Comparison of ENCODE assay signal across 28 cellular contexts in genomic region chr4:179353791-179354190, GRCh38.
"Had no signal": no experiment of that assay in that cellular context is flagged by ENCODE, and none has a peak within 500 bp of the region (broad histone marks: within the 10 kb centered on the region; RNA-seq: fewer than 3 reads in every experiment).

No MANE protein-coding gene starts in this region.

- H3K4me1 ChIP-seq: esophagus squamous epithelium, gastroesophageal sphincter, left lung, lower lobe of right lung had no signal

- DNase-seq: activated CD4-positive, alpha-beta T cell treated with anti-CD3 and anti-CD28 coated beads for 1 hour; activated CD4-positive, alpha-beta T cell treated with anti-CD3 and anti-CD28 coated beads, Interleukin-2, amount 50 U/mL, for 1 hour; activated CD8-positive, alpha-beta T cell treated with anti-CD3 and anti-CD28 coated beads for 36 hours; activated gamma-delta T cell treated with Interleukin-2 at 50 U/mL for 16 hours; activated naive CD8-positive, alpha-beta T cell treated with anti-CD3 and anti-CD28 coated beads, Interleukin-2, amount 50 U/mL, for 24 hours; activated T-cell treated with anti-CD3 and anti-CD28 coated beads, Interleukin-2, amount 50 U/mL, for 4 hours; amygdala; dermis blood vessel endothelial cell; effector CD4-positive, alpha-beta T cell; esophagus squamous epithelium; hippocampal formation; immature natural killer cell; left lung; lower lobe of right lung; mesendoderm; mucosa of descending colon; right cardiac atrium; stimulated activated CD4-positive, alpha-beta T cell treated with anti-CD3 and anti-CD28 coated beads, Interleukin-15, amount 100 ng/mL, for 24 hours; stimulated activated CD4-positive, alpha-beta T cell treated with anti-CD3 and anti-CD28 coated beads, Interleukin-2, amount 100 ng/mL, for 24 hours; stimulated activated naive CD4-positive, alpha-beta T cell; T-helper 17 cell; T1000; trophoblast cell had no signal

- H3K9me3 ChIP-seq: esophagus squamous epithelium, gastroesophageal sphincter, lower lobe of right lung, mucosa of descending colon had no signal

- H3K4me3 ChIP-seq: esophagus squamous epithelium, gastroesophageal sphincter, left lung, lower lobe of right lung, mucosa of descending colon had no signal

- H3K27ac Mint-ChIP-seq: activated CD8-positive, alpha-beta T cell treated with anti-CD3 and anti-CD28 coated beads for 36 hours; activated naive CD4-positive, alpha-beta T cell treated with anti-CD3 and anti-CD28 coated beads, Interleukin-2, amount 50 U/mL, for 24 hours; activated naive CD8-positive, alpha-beta T cell treated with anti-CD3 and anti-CD28 coated beads, Interleukin-2, amount 50 U/mL, for 24 hours; activated T-helper 17 cell treated with anti-CD3 and anti-CD28 coated beads, Interleukin-2, amount 50 U/mL, for 72 hours; immature natural killer cell; natural killer cell treated with Interleukin-12 subunit alpha and Interleukin-12 subunit beta and Interleukin-15 and Interleukin-18, amount 100 ng/mL, for 72 hours; T-helper 17 cell had no signal

- H3K27ac ChIP-seq: epithelial cell of prostate, esophagus squamous epithelium, gastroesophageal sphincter, left lung, lower lobe of right lung had no signal

- H3K9me3 Mint-ChIP-seq: activated naive CD4-positive, alpha-beta T cell treated with anti-CD3 and anti-CD28 coated beads, Interleukin-2, amount 50 U/mL, for 24 hours had no signal

- H3K4me3 Mint-ChIP-seq: activated CD8-positive, alpha-beta T cell treated with anti-CD3 and anti-CD28 coated beads for 36 hours; activated naive CD4-positive, alpha-beta T cell treated with anti-CD3 and anti-CD28 coated beads, Interleukin-2, amount 50 U/mL, for 24 hours; activated naive CD8-positive, alpha-beta T cell treated with anti-CD3 and anti-CD28 coated beads, Interleukin-2, amount 50 U/mL, for 24 hours; activated T-cell treated with anti-CD3 and anti-CD28 coated beads, Interleukin-2, amount 50 U/mL, for 4 hours; activated T-helper 17 cell treated with anti-CD3 and anti-CD28 coated beads, Interleukin-2, amount 50 U/mL, for 72 hours; immature natural killer cell; natural killer cell treated with Interleukin-12 subunit alpha and Interleukin-12 subunit beta and Interleukin-15 and Interleukin-18, amount 100 ng/mL, for 72 hours; T-helper 17 cell had no signal

- H3K27me3 ChIP-seq: esophagus squamous epithelium, gastroesophageal sphincter, left lung had no signal

- H3K4me1 Mint-ChIP-seq: activated naive CD4-positive, alpha-beta T cell treated with anti-CD3 and anti-CD28 coated beads, Interleukin-2, amount 50 U/mL, for 24 hours; activated naive CD8-positive, alpha-beta T cell treated with anti-CD3 and anti-CD28 coated beads, Interleukin-2, amount 50 U/mL, for 24 hours; activated T-helper 17 cell treated with anti-CD3 and anti-CD28 coated beads, Interleukin-2, amount 50 U/mL, for 72 hours; immature natural killer cell; T-helper 17 cell had no signal

- ATAC-seq: activated CD8-positive, alpha-beta T cell treated with anti-CD3 and anti-CD28 coated beads for 36 hours; activated naive CD8-positive, alpha-beta T cell treated with anti-CD3 and anti-CD28 coated beads, Interleukin-2, amount 50 U/mL, for 24 hours; activated T-cell treated with anti-CD3 and anti-CD28 coated beads, Interleukin-2, amount 50 U/mL, for 4 hours; activated T-helper 17 cell treated with anti-CD3 and anti-CD28 coated beads, Interleukin-2, amount 50 U/mL, for 72 hours; gastroesophageal sphincter; left lung; lower lobe of right lung; mucosa of descending colon; natural killer cell treated with Interleukin-12 subunit alpha and Interleukin-12 subunit beta and Interleukin-15 and Interleukin-18, amount 100 ng/mL, for 72 hours; right cardiac atrium; T-helper 17 cell had no signal

- H3K36me3 Mint-ChIP-seq: activated naive CD4-positive, alpha-beta T cell treated with anti-CD3 and anti-CD28 coated beads, Interleukin-2, amount 50 U/mL, for 24 hours had no signal

- H3K36me3 ChIP-seq: esophagus squamous epithelium, gastroesophageal sphincter, left lung, lower lobe of right lung had no signal

- H3K27me3 Mint-ChIP-seq: activated CD8-positive, alpha-beta T cell treated with anti-CD3 and anti-CD28 coated beads for 36 hours; activated naive CD4-positive, alpha-beta T cell treated with anti-CD3 and anti-CD28 coated beads, Interleukin-2, amount 50 U/mL, for 24 hours; activated naive CD8-positive, alpha-beta T cell treated with anti-CD3 and anti-CD28 coated beads, Interleukin-2, amount 50 U/mL, for 24 hours; activated T-helper 17 cell treated with anti-CD3 and anti-CD28 coated beads, Interleukin-2, amount 50 U/mL, for 72 hours; natural killer cell treated with Interleukin-12 subunit alpha and Interleukin-12 subunit beta and Interleukin-15 and Interleukin-18, amount 100 ng/mL, for 72 hours; T-helper 17 cell had no signal
